In genomic region chr13:98513837-98514236, GRCh38 we compare ENCODE assay signal across 24 cellular contexts.
DNase-seq lines count a peak whose midpoint lies in the region; ATAC-seq, FAIRE-seq and TF ChIP-seq lines count a peak whose summit lies in the region.
"Had no signal": no experiment of that assay in that cellular context is flagged by ENCODE, and none has a peak within 500 bp of the region (broad histone marks: within the 10 kb centered on the region; RNA-seq: fewer than 3 reads in every experiment).

No MANE protein-coding gene starts in this region.

- intact Hi-C loops in activated CD4-positive, alpha-beta T cell treated with anti-CD3 and anti-CD28 coated beads, Interleukin-2, amount 10 ng/mL, durations not matched to agents 24 days and 14 days (cut with micrococcal nuclease) = loop anchor here (2.0 kb wide), 1 partner anchor 35 kb away; no protein-coding TSS in a partner anchor

- no peak overlapping the region for H3K14ac ChIP-seq in H9 (ENCODE audit: insufficient read depth, low read length)

- H3K4me1 Mint-ChIP-seq in activated CD4-positive, alpha-beta T cell treated with anti-CD3 and anti-CD28 coated beads, Interleukin-2, amount 10 ng/mL, durations not matched to agents 24 days and 14 days = peaks cover 79% of the 10 kb centered on the region
- peaks cover 92% of the 10 kb centered on the region for H3K4me1 Mint-ChIP-seq in activated naive CD8-positive, alpha-beta T cell (ENCODE audit: low read depth)
- peaks cover 66% of the 10 kb centered on the region for H3K4me1 Mint-ChIP-seq in memory B cell
- peaks cover 24 to 37% of the 10 kb centered on the region in 2 experiments for H3K4me1 Mint-ChIP-seq in H9

- H3K4me2 ChIP-seq in H9 (ENCODE audit: insufficient read depth, insufficient read length, low read length) = no peak overlapping the region

- peaks cover 0 to 48% (median 16%) of the 10 kb centered on the region in 4 donors for H3K4me1 ChIP-seq in tibial nerve
- H3K4me1 ChIP-seq in H9 (ENCODE audit: insufficient read depth, low read length) = no peaks in the 10 kb centered on the region

- no peak overlapping the region for H3K4ac ChIP-seq in H9 (ENCODE audit: low read depth, low read length)

- H3K27me3 ChIP-seq in tibial nerve (no peaks in the 10 kb centered on the region), H9 (ENCODE audit: insufficient read depth, low read length) (no peaks in the 10 kb centered on the region)
- H3K27me3 ChIP-seq: brain microvascular endothelial cell, dorsolateral prefrontal cortex, esophagus muscularis mucosa, gastroesophageal sphincter, spleen, vagina had no signal

- H2BK12ac ChIP-seq in H9 (ENCODE audit: insufficient read length, low read depth, low read length) = no peak overlapping the region

- peaks cover 0 to 12% (median 0%) of the 10 kb centered on the region in 3 donors for H3K36me3 ChIP-seq in tibial nerve
- H3K36me3 ChIP-seq: brain microvascular endothelial cell had no signal

- H3K9ac ChIP-seq in H9 (ENCODE audit: extremely low read depth, insufficient read length, low read length) = no peak overlapping the region

- peaks cover 19% of the 10 kb centered on the region; the same call in 1 of the 2 replicates for H3K79me2 ChIP-seq in H9 (ENCODE audit: insufficient read depth, low read length)

- H3K27ac ChIP-seq in tibial nerve (no peak overlapping the region), H9 (ENCODE audit: insufficient read length, low read depth, low read length) (no peak overlapping the region)
- H3K27ac ChIP-seq: brain microvascular endothelial cell, dorsolateral prefrontal cortex, esophagus muscularis mucosa had no signal

- no peak overlapping the region for H3K4me3 ChIP-seq in tibial nerve
- H3K4me3 ChIP-seq: dorsolateral prefrontal cortex, esophagus muscularis mucosa, gastroesophageal sphincter, lung, spleen, vagina had no signal

- H2AK5ac ChIP-seq in H9 (ENCODE audit: insufficient read length, low read length) = no peak overlapping the region

- 72 to 88% methylated on average over 2 of the region's 2 CpGs for WGBS in tibial nerve, 2 donors
- WGBS in H9 (ENCODE audit: extremely low coverage, insufficient read length, low lambda C conversion rate) = no CpG with 5 or more reads among the region's 2 CpGs

- H3K9me3 Mint-ChIP-seq in activated CD4-positive, alpha-beta T cell treated with anti-CD3 and anti-CD28 coated beads, Interleukin-2, amount 10 ng/mL, durations not matched to agents 24 days and 14 days = no peaks in the 10 kb centered on the region
- H3K9me3 Mint-ChIP-seq in activated naive CD8-positive, alpha-beta T cell (ENCODE audit: low read depth) = no peaks in the 10 kb centered on the region
- H3K9me3 Mint-ChIP-seq in memory B cell = peaks cover 1% of the 10 kb centered on the region
- H3K9me3 Mint-ChIP-seq in H9 = no peaks in the 10 kb centered on the region

- H2BK20ac ChIP-seq in H9 (ENCODE audit: low read depth, low read length, poor library complexity, severe bottlenecking) = no peak overlapping the region

- TF ChIP-seq CTCF in tibial nerve (IDR thresholded peaks at IDR 0.05) = no peak
- no peak for TF ChIP-seq CTCF in H9 (conservative IDR thresholded peaks at IDR 0.05)

- peak overlapping the region; percentile 74 for H3K4me3 Mint-ChIP-seq in activated CD4-positive, alpha-beta T cell treated with anti-CD3 and anti-CD28 coated beads, Interleukin-2, amount 10 ng/mL, durations not matched to agents 24 days and 14 days
- peak overlapping the region; percentile 58 for H3K4me3 Mint-ChIP-seq in activated naive CD8-positive, alpha-beta T cell
- no peak overlapping the region for H3K4me3 Mint-ChIP-seq in memory B cell
- no peak overlapping the region for H3K4me3 Mint-ChIP-seq in H9

- no peak for TF ChIP-seq EP300 in tibial nerve (IDR thresholded peaks at IDR 0.05)

- peak; percentile 74 for FAIRE-seq in H54 (lab: Jason Lieb, UNC)
- FAIRE-seq: A204.1 had no signal

- no peak for DNase-seq in activated CD4-positive, alpha-beta T cell treated with anti-CD3 and anti-CD28 coated beads, Interleukin-2, amount 10 ng/mL, durations not matched to agents 24 days and 14 days
- no peak for DNase-seq in activated CD4-positive, alpha-beta T cell treated with anti-CD3 and anti-CD28 coated beads, Interleukin-2, amount 50 U/mL, for 48 hours
- DNase-seq in H54 (ENCODE audit: insufficient read length, low spot score) = no peak
- no peak for DNase-seq in memory B cell (ENCODE audit: low spot score in 2 of 2)
- no peak for DNase-seq in tibial nerve (ENCODE audit: low spot score in 2 of 2)
- no peak for DNase-seq in H9
- DNase-seq in NCI-H226 = no peak
- DNase-seq: activated CD4-positive, alpha-beta T cell treated with anti-CD3 and anti-CD28 coated beads for 1 hour; brain microvascular endothelial cell; dorsolateral prefrontal cortex; Kasumi-1; NCI-H1092; NCI-H2081 treated with DMSO at 0.1 percent for 48 hours; NCI-H510A; retina; spleen; stimulated activated CD4-positive, alpha-beta T cell treated with anti-CD3 and anti-CD28 coated beads, Interleukin-4, amount 100 ng/mL, for 4 hours; substantia nigra had no signal

- ATAC-seq in memory B cell (ENCODE audit: low read depth) = no peak
- ATAC-seq: gastroesophageal sphincter had no signal

- TF ChIP-seq POLR2A in H54 (IDR thresholded peaks at IDR 0.05; ENCODE audit: low read depth, low read length) (no peak), tibial nerve (IDR thresholded peaks at IDR 0.05) (no peak)

- no peak overlapping the region for H4K5ac ChIP-seq in H9 (ENCODE audit: insufficient read length, low read depth, low read length)

- no peak overlapping the region for H3K23ac ChIP-seq in H9 (ENCODE audit: insufficient read length, low read depth, low read length)

- no peaks in the 10 kb centered on the region for H3K27me3 Mint-ChIP-seq in activated CD4-positive, alpha-beta T cell treated with anti-CD3 and anti-CD28 coated beads, Interleukin-2, amount 10 ng/mL, durations not matched to agents 24 days and 14 days
- no peaks in the 10 kb centered on the region for H3K27me3 Mint-ChIP-seq in activated naive CD8-positive, alpha-beta T cell
- H3K27me3 Mint-ChIP-seq in memory B cell = no peaks in the 10 kb centered on the region
- H3K27me3 Mint-ChIP-seq in H9 (ENCODE audit: low read depth) = no peaks in the 10 kb centered on the region

- H4K91ac ChIP-seq in H9 (ENCODE audit: insufficient read length, low read depth, low read length) = no peak overlapping the region

- H3K27ac Mint-ChIP-seq in activated CD4-positive, alpha-beta T cell treated with anti-CD3 and anti-CD28 coated beads, Interleukin-2, amount 10 ng/mL, durations not matched to agents 24 days and 14 days = peak overlapping the region; percentile 90
- H3K27ac Mint-ChIP-seq in activated naive CD8-positive, alpha-beta T cell = peak overlapping the region; percentile 98
- H3K27ac Mint-ChIP-seq in memory B cell = peak overlapping the region; percentile 95
- no peak overlapping the region for H3K27ac Mint-ChIP-seq in H9

- H3K56ac ChIP-seq in H9 (ENCODE audit: insufficient read length, low read depth, low read length) = no peak overlapping the region

- no peaks in the 10 kb centered on the region for H3K23me2 ChIP-seq in H9 (ENCODE audit: insufficient read length, low read depth, low read length, poor library complexity, severe bottlenecking)

- H2BK5ac ChIP-seq in H9 (ENCODE audit: insufficient read length, low read length) = no peak overlapping the region

- H3K9me3 ChIP-seq in tibial nerve (no peaks in the 10 kb centered on the region), H9 (ENCODE audit: control insufficient read depth, low read depth, low read length) (no peaks in the 10 kb centered on the region)
- H3K9me3 ChIP-seq: esophagus muscularis mucosa, gastroesophageal sphincter, spleen, vagina had no signal

- no peak overlapping the region for H2BK15ac ChIP-seq in H9 (ENCODE audit: low read depth, low read length)

- H4K20me1 ChIP-seq in H9 (ENCODE audit: control insufficient read depth, insufficient read depth, insufficient read length) = no peaks in the 10 kb centered on the region

- no peak overlapping the region for H2BK120ac ChIP-seq in H9 (ENCODE audit: low read depth, low read length, poor library complexity, severe bottlenecking)

- no peak overlapping the region for H4K8ac ChIP-seq in H9 (replicated peaks; ENCODE audit: insufficient read length, low read depth, low read length)

- no peak overlapping the region for H3K18ac ChIP-seq in H9 (ENCODE audit: insufficient read length, low read depth, low read length)

- peaks cover 57% of the 10 kb centered on the region for H3K36me3 Mint-ChIP-seq in activated CD4-positive, alpha-beta T cell treated with anti-CD3 and anti-CD28 coated beads, Interleukin-2, amount 10 ng/mL, durations not matched to agents 24 days and 14 days (ENCODE audit: low read depth)
- H3K36me3 Mint-ChIP-seq in activated naive CD8-positive, alpha-beta T cell = peaks cover 16% of the 10 kb centered on the region
- H3K36me3 Mint-ChIP-seq in memory B cell = peaks cover 12% of the 10 kb centered on the region
- H3K36me3 Mint-ChIP-seq in H9 (ENCODE audit: insufficient read depth in 1 of 3, low read depth in 3 of 3) = peaks cover 14 to 28% (median 15%) of the 10 kb centered on the region in 3 experiments; a peak in 6 of 7 replicates

- no peak overlapping the region for H3T11ph ChIP-seq in H9 (ENCODE audit: low read length)

- peaks cover 16% of the 10 kb centered on the region for H3K79me1 ChIP-seq in H9 (ENCODE audit: insufficient read depth, low read depth, low read length, poor library complexity, severe bottlenecking)

- H2AFZ ChIP-seq in H9 (ENCODE audit: low read length) = no peak overlapping the region

Comparison
In these comparisons a context has a peak if more than half of its experiments do, and no peak if none do; other contexts are left out.
1. H3K27ac Mint-ChIP-seq: peak in activated CD4-positive, alpha-beta T cell treated with anti-CD3 and anti-CD28 coated beads, Interleukin-2, amount 10 ng/mL, durations not matched to agents 24 days and 14 days (single experiment), activated naive CD8-positive, alpha-beta T cell (single experiment) and memory B cell (single experiment); none in H9 (0 of 3).
2. H3K4me3 Mint-ChIP-seq: peak in activated CD4-positive, alpha-beta T cell treated with anti-CD3 and anti-CD28 coated beads, Interleukin-2, amount 10 ng/mL, durations not matched to agents 24 days and 14 days (single experiment) and activated naive CD8-positive, alpha-beta T cell (single experiment); none in memory B cell (single experiment) and H9 (0 of 2).